ENCODE assay signal across 15 cellular contexts in genomic region chr14:89411976-89412375, GRCh38. TPM values are rescaled to one million over a fixed set of nuclear protein-coding genes. Genes with fewer than 3 reads are reported as not detected.
DNase-seq lines count a peak whose midpoint lies in the region; ATAC-seq and TF ChIP-seq lines count a peak whose summit lies in the region.
"Had no signal": no experiment of that assay in that cellular context is flagged by ENCODE, and none has a peak within 500 bp of the region (broad histone marks: within the 10 kb centered on the region; RNA-seq: fewer than 3 reads in every experiment).

No MANE protein-coding gene starts in this region.

- H3K27me3 Mint-ChIP-seq in T-helper 17 cell = no peaks in the 10 kb centered on the region
- H3K27me3 Mint-ChIP-seq: CD4-positive, alpha-beta memory T cell had no signal

- intact Hi-C loops in aorta (cut with DNase I) (loop anchor here (1.0 to 10.0 kb wide), 4 partner anchors 108 to 377 kb away; no protein-coding TSS in a partner anchor), left colon (cut with DNase I, micrococcal nuclease) (loop anchor here in 1 of 2 donors (10.0 kb wide), 2 partner anchors 107 to 503 kb away; no protein-coding TSS in a partner anchor), adrenal gland (cut with DNase I) (loop anchor here (10.0 kb wide), 2 partner anchors 67 to 227 kb away; no protein-coding TSS in a partner anchor)

- H4K20me1 ChIP-seq in DND-41 (ENCODE audit: insufficient read depth, low read length) = peaks cover 43% of the 10 kb centered on the region

- H3K36me3 Mint-ChIP-seq in T-helper 17 cell (ENCODE audit: low read depth) = no peaks in the 10 kb centered on the region

- peak overlapping the region; percentile 28 for H3K4me3 Mint-ChIP-seq in T-helper 17 cell

- ATAC-seq in DND-41 (ENCODE audit: insufficient read depth, low read depth) = no peak
- ATAC-seq in T-helper 17 cell = no peak
- no peak for ATAC-seq in aorta (ENCODE audit: low FRiP score)
- ATAC-seq in left colon = no peak
- ATAC-seq: HCT116, K562 had no signal

- no peak overlapping the region for H2AFZ ChIP-seq in DND-41 (ENCODE audit: low read depth, low read length)

- TF ChIP-seq POLR2A in adrenal gland (IDR thresholded peaks at IDR 0.05) = no peak

- WGBS in aorta, 2 donors = 90 to 94% methylated on average over 11 of the region's 11 CpGs
- 77 to 82% (median 80%) methylated on average over 8 to 11 of the region's 11 CpGs for WGBS in adrenal gland, 4 donors

- H3K4me2 ChIP-seq in DND-41 (ENCODE audit: insufficient read depth, low read length) = peak overlapping the region; percentile 34; the same call in 1 of the 2 replicates

- H3K4me1 ChIP-seq in DND-41 (ENCODE audit: insufficient read depth, low read length) (peaks cover 66% of the 10 kb centered on the region), aorta (ENCODE audit: control insufficient read depth in 1 of 2, insufficient read depth in 2 of 2, low read length in 2 of 2) (peaks cover 4% of the 10 kb centered on the region in 2 donors), adrenal gland (replicated peaks in 1 of 2) (peaks cover 37 to 54% of the 10 kb centered on the region in 2 donors)

- TF ChIP-seq CTCF in DND-41 (IDR thresholded peaks at IDR 0.05; ENCODE audit: borderline replicate concordance, extremely low read depth, low read length, poor library complexity, severe bottlenecking) (no peak), adrenal gland (IDR thresholded peaks at IDR 0.05) (no peak)

- H3K27me3 ChIP-seq in DND-41 (ENCODE audit: insufficient read depth, low read length, poor library complexity) = no peaks in the 10 kb centered on the region
- H3K27me3 ChIP-seq in aorta (ENCODE audit: control insufficient read depth in 1 of 2, insufficient read depth in 2 of 2, low read length in 1 of 2) = no peaks in the 10 kb centered on the region
- no peaks in the 10 kb centered on the region for H3K27me3 ChIP-seq in adrenal gland

- no peak overlapping the region for H3K27ac Mint-ChIP-seq in T-helper 17 cell

- H3K4me1 Mint-ChIP-seq in T-helper 17 cell = peaks cover 31% of the 10 kb centered on the region

- DNase-seq in DND-41 = no peak
- no peak for DNase-seq in T-helper 17 cell
- peak; percentile 83 for DNase-seq in mesenteric fat pad (ENCODE audit: low spot score)
- DNase-seq in aorta = no peak
- no peak for DNase-seq in left colon
- DNase-seq in adrenal gland = no peak
- DNase-seq in NCI-H1105 treated with DMSO at 0.1 percent for 48 hours (lab: John Stamatoyannopoulos, UW) = no peak
- DNase-seq: ACHN; C1 segment of cervical spinal cord; CD4-positive, alpha-beta memory T cell; DMS79; EL had no signal

- H3K9me3 ChIP-seq in DND-41 (ENCODE audit: insufficient read depth, low read length, severe bottlenecking) (no peaks in the 10 kb centered on the region), T-helper 17 cell (ENCODE audit: control insufficient read depth, low read length, poor library complexity, severe bottlenecking) (no peaks in the 10 kb centered on the region), aorta (ENCODE audit: control insufficient read depth, low read length) (no peaks in the 10 kb centered on the region), adrenal gland (replicated peaks in 1 of 3) (no peaks in the 10 kb centered on the region)

- H3K79me2 ChIP-seq in DND-41 (ENCODE audit: insufficient read depth, low read length) = peaks cover 98% of the 10 kb centered on the region

- H3K9ac ChIP-seq in DND-41 (ENCODE audit: low read depth, low read length) = no peak overlapping the region

- H3K36me3 ChIP-seq in DND-41 (ENCODE audit: insufficient read depth, low read length) (peaks cover 72% of the 10 kb centered on the region), aorta (ENCODE audit: control insufficient read depth in 1 of 2, insufficient read depth in 2 of 2, low read length in 1 of 2) (peaks cover 0 to 2% of the 10 kb centered on the region in 2 donors), adrenal gland (replicated peaks in 1 of 2) (peaks cover 0 to 14% of the 10 kb centered on the region in 2 donors)

- no peak overlapping the region for H3K4me3 ChIP-seq in DND-41 (ENCODE audit: low read depth in 1 of 2, low read length in 2 of 2)
- no peak overlapping the region for H3K4me3 ChIP-seq in aorta (ENCODE audit: low read length in 2 of 2)
- no peak overlapping the region for H3K4me3 ChIP-seq in adrenal gland
- H3K4me3 ChIP-seq: K562 had no signal

- H3K27ac ChIP-seq in DND-41 (ENCODE audit: low read length) (no peak overlapping the region), aorta (ENCODE audit: low read depth in 1 of 2, low read length in 2 of 2) (peak overlapping the region; percentile 24), adrenal gland (no peak overlapping the region)
- H3K27ac ChIP-seq: HL-60 had no signal

RNA-seq across cellular contexts. Expression of gene FOXN3, which starts 5.1 kb away (rescaled TPM):
- total RNA-seq in T-helper 17 cell (100 to 1,000 TPM; 116 to 117 TPM), mesenteric fat pad (136 TPM), aorta (100 to 1,000 TPM; 150 to 225 TPM), left colon (10 to 100 TPM; 77.0 to 78.3 TPM), adrenal gland (100 to 1,000 TPM in 6 of 8 donors, 10 to 100 TPM in 2; 62.2 to 131 (median 105) TPM)
- polyA plus RNA-seq in aorta (10 to 100 TPM; 21.4 to 51.8 TPM), adrenal gland (10 to 100 TPM; 10.7 to 33.9 (median 22.0) TPM)

Comparison
In these comparisons a context has a peak if more than half of its experiments do, and no peak if none do; other contexts are left out.
1. H3K27ac ChIP-seq: peak in aorta (2 of 2); none in DND-41 (single experiment) and adrenal gland (0 of 5).